ENCODE assay signal across 9 cellular contexts in the genomic region with DNA sequence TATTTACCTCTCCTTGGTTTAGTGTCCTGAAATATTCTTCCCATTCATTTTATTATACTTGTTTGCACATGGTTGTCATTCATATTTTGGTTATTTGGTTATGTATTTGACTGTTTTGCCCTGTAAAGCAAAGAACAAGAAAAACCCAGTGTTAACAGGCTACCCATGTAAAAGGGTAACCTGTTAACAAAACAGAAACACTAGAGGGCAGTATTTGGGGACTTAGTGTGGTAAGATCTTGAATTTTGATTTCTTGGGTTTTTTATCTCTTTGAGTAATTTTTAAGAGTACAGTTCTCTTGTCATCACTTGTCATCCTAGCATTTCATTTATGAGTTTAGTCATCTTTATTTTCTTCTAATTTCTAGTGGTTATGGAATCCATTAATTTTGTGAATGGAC. TPM values are rescaled to one million over a fixed set of nuclear protein-coding genes. Genes with fewer than 3 reads are reported as not detected.
DNase-seq lines count a peak whose midpoint lies in the region; ATAC-seq, FAIRE-seq and TF ChIP-seq lines count a peak whose summit lies in the region.
"Had no signal": no experiment of that assay in that cellular context is flagged by ENCODE, and none has a peak within 500 bp of the region (broad histone marks: within the 10 kb centered on the region; RNA-seq: fewer than 3 reads in every experiment).

No MANE protein-coding gene starts in this region.

- no peak overlapping the region for H3K27ac ChIP-seq in A549

- DNase-seq in A549 (ENCODE audit: low read depth in 1 of 2, low spot score in 1 of 2) (peak; percentile 49 to 58), GM10266 (ENCODE audit: extremely low spot score) (peak; percentile 37), RCC 7860 (ENCODE audit: low spot score) (peak; percentile 13), foreskin melanocyte (peak; percentile 10), mesothelial cell of epicardium (ENCODE audit: low spot score in 2 of 2, unreplicated experiment in 2 of 2) (no peak), OCI-M2 (lab: John Stamatoyannopoulos, UW; ENCODE audit: unreplicated experiment) (no peak), amygdala (lab: John Stamatoyannopoulos, UW) (no peak)
- DNase-seq: right cardiac atrium had no signal

- H3K27me3 Mint-ChIP-seq in mesothelial cell of epicardium (ENCODE audit: low read depth) = no peaks in the 10 kb centered on the region

- H3K4me1 ChIP-seq in A549 = no peaks in the 10 kb centered on the region

- TF ChIP-seq CTCF in A549 (IDR thresholded peaks at IDR 0.05) (peak; percentile 73), GM10266 (IDR thresholded peaks at IDR 0.05; ENCODE audit: control insufficient read depth, insufficient read depth, low read depth, missing control alignments) (peak; percentile 47), mesothelial cell of epicardium (IDR thresholded peaks at IDR 0.05; ENCODE audit: unreplicated experiment) (no peak)

- no peak overlapping the region for H3K4me3 Mint-ChIP-seq in mesothelial cell of epicardium

- TF ChIP-seq RAD21 in A549 (conservative IDR thresholded peaks at IDR 0.05 in 1 of 2, IDR thresholded peaks at IDR 0.05 in 1 of 2) = peak in 1 of 2 experiments; percentile 30; a peak in 2 of 5 replicates

- no peak overlapping the region for H3K4me3 ChIP-seq in A549

- POLR2A ChIA-PET in A549 (lab: Yijun Ruan, JAX) = no interaction called here

- no peak for TF ChIP-seq EP300 in A549 (IDR thresholded peaks at IDR 0.05)

- no peaks in the 10 kb centered on the region for H3K9me3 Mint-ChIP-seq in mesothelial cell of epicardium

- no peaks in the 10 kb centered on the region for H3K9me3 ChIP-seq in A549

- no peak overlapping the region for H3K4me2 ChIP-seq in A549

- peaks cover 36% of the 10 kb centered on the region for H3K36me3 Mint-ChIP-seq in mesothelial cell of epicardium

- peaks cover 2% of the 10 kb centered on the region for H3K4me1 Mint-ChIP-seq in mesothelial cell of epicardium

- CTCF ChIA-PET in A549 (lab: Yijun Ruan, JAX) = interaction anchor here (0.8 to 2.5 kb wide), 10 partner anchors 10 to 323 kb away, joined by 3 to 7 read pairs (median 4); no protein-coding TSS in a partner anchor

- H3K27ac Mint-ChIP-seq in mesothelial cell of epicardium = no peak overlapping the region

- ATAC-seq in A549 (peak; percentile 50 to 66; a peak in 3 of 6 replicates), HG03432 (IDR thresholded peaks at IDR 0.05; ENCODE audit: unreplicated experiment) (no peak)

- FAIRE-seq in A549 (lab: Jason Lieb, UNC) (peak; percentile 46), RCC 7860 (lab: Jason Lieb, UNC) (peak; percentile 59)

- no peak for TF ChIP-seq POLR2A in A549 (IDR thresholded peaks at IDR 0.05; ENCODE audit: low read length)

TF ChIP-seq in A549, 52 proteins besides CTCF, POLR2A, EP300 and RAD21:
- TF ChIP-seq SMC3 (IDR thresholded peaks at IDR 0.05) = peak; percentile 34; the same call in 1 of the 3 replicates
- TF ChIP-seq, protein P1, sequence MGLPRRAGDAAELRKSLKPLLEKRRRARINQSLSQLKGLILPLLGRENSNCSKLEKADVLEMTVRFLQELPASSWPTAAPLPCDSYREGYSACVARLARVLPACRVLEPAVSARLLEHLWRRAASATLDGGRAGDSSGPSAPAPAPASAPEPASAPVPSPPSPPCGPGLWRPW (IDR thresholded peaks at IDR 0.05) = no peak

RNA-seq across cellular contexts. Expression of a gene that starts 51.3 kb away (rescaled TPM):
- polyA plus RNA-seq in A549 (2011; rRNA removed) = 16.7 and 18.1 TPM in 2 replicates
- 16.7 and 23.8 TPM in 2 replicates for polyA plus RNA-seq in A549 (2012; cell fraction: cytosol; rRNA removed)
- polyA plus RNA-seq in A549 (2012; cell fraction: nucleus; rRNA removed) = 51.8 and 56.9 TPM in 2 replicates
- 13.0 to 13.3 TPM (median 13.3 TPM) in 3 replicates for polyA plus RNA-seq in A549 (2017; fragmentation: RNase III; extraction: RNeasy Plus Mini Kit Qiagen cat#74134 plus additional on column Dnase treatment)
- 46.5 and 49.5 TPM in 2 replicates for polyA minus RNA-seq in A549 (2011; rRNA and poly(A)+ RNA removed)
- total RNA-seq in mesothelial cell of epicardium = 44.5 to 47.3 TPM (median 46.6 TPM) in 3 replicates

RNA-seq across cellular contexts. Expression of a gene that starts 51.3 kb away (rescaled TPM):
- 39.7 and 40.8 TPM in 2 replicates for polyA plus RNA-seq in A549 (2011; rRNA removed)
- polyA plus RNA-seq in A549 (2012; cell fraction: cytosol; rRNA removed) = 41.2 and 52.6 TPM in 2 replicates
- polyA plus RNA-seq in A549 (2012; cell fraction: nucleus; rRNA removed) = 21.0 and 30.4 TPM in 2 replicates
- polyA plus RNA-seq in A549 (2017; fragmentation: RNase III; extraction: RNeasy Plus Mini Kit Qiagen cat#74134 plus additional on column Dnase treatment) = 37.4 to 39.4 TPM (median 37.7 TPM) in 3 replicates
- polyA minus RNA-seq in A549 (2011; rRNA and poly(A)+ RNA removed) = 14.4 and 14.6 TPM in 2 replicates
- total RNA-seq in mesothelial cell of epicardium = 23.0 to 23.8 TPM (median 23.0 TPM) in 3 replicates

Comparison
In these comparisons a context has a peak if more than half of its experiments do, and no peak if none do; other contexts are left out.
1. DNase-seq: peak in A549 (2 of 2), GM10266 (single experiment), RCC 7860 (single experiment) and foreskin melanocyte (single experiment); none in mesothelial cell of epicardium (0 of 2), OCI-M2 (single experiment) and amygdala (0 of 56).